In the genomic region with DNA sequence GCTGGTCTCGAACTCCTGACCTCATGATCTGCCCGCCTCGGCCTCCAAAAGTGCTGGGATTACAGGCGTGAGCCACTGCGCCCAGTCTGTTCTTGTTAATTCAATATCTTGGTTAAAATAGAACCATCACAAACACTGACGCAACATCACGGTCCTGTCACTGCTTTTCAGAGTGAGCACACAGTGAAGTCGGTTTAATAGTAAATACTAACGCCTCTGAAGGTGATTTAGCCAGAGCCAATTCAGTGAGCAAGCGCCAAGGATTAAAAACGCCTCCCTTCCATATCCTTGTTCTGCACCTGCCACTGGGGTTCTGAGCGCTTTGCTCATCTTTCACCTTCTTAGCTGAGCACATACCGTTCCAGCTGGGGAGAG, we compare ENCODE assay signal across 24 cellular contexts. TPM values are rescaled to one million over a fixed set of nuclear protein-coding genes. Genes with fewer than 3 reads are reported as not detected.
DNase-seq lines count a peak whose midpoint lies in the region; ATAC-seq, FAIRE-seq and TF ChIP-seq lines count a peak whose summit lies in the region.
"Had no signal": no experiment of that assay in that cellular context is flagged by ENCODE, and none has a peak within 500 bp of the region (broad histone marks: within the 10 kb centered on the region; RNA-seq: fewer than 3 reads in every experiment).

No MANE protein-coding gene starts in this region.

- no peak for TF ChIP-seq POLR2A in A549 (IDR thresholded peaks at IDR 0.05; ENCODE audit: low read length)

- in situ Hi-C loops in G401 (cut with HindIII; ENCODE audit: low sequenced_read_pairs), result no loop called here

- no peak overlapping the region for H3K4me3 Mint-ChIP-seq in WTC11
- H3K4me3 Mint-ChIP-seq: activated T-cell treated with anti-CD3 and anti-CD28 coated beads, Interleukin-2, amount 50 U/mL, for 4 hours; HFFc6; nephron had no signal

- TF ChIP-seq EP300 in A549 (IDR thresholded peaks at IDR 0.05), result no peak

- DNase-seq in A549 (ENCODE audit: low read depth in 1 of 2, low spot score in 1 of 2), result no peak
- peak; percentile 36 for DNase-seq in G401 (ENCODE audit: low spot score)
- DNase-seq in WTC11 (ENCODE audit: low spot score), result no peak
- DNase-seq in left colon, result no peak
- DNase-seq in effector memory CD4-positive, alpha-beta T cell, result no peak
- no peak for DNase-seq in DMS114 treated with DMSO at 0.1 percent for 48 hours (lab: John Stamatoyannopoulos, UW; ENCODE audit: unreplicated experiment)
- DNase-seq: activated CD4-positive, alpha-beta T cell treated with anti-CD3 and anti-CD28 coated beads for 1 hour; activated naive CD4-positive, alpha-beta T cell treated with Interleukin-2 at 50 U/mL for 16 hours; activated T-cell treated with anti-CD3 and anti-CD28 coated beads, Interleukin-2, amount 50 U/mL, for 4 hours; amniotic stem cell; CD4-positive, alpha-beta memory T cell; DMS79 treated with DMSO at 0.1 percent for 48 hours; dorsolateral prefrontal cortex; HFFc6; NCI-H1048; NCI-H2029 treated with DMSO at 0.1 percent for 48 hours; NCI-H510A treated with DMSO at 0.1 percent for 48 hours; pancreas had no signal

- no peak for TF ChIP-seq RAD21 in A549 (conservative IDR thresholded peaks at IDR 0.05 in 1 of 2, IDR thresholded peaks at IDR 0.05 in 1 of 2)

- no peaks in the 10 kb centered on the region for H3K9me3 ChIP-seq in A549
- no peaks in the 10 kb centered on the region for H3K9me3 ChIP-seq in effector memory CD4-positive, alpha-beta T cell (ENCODE audit: control insufficient read depth, low read length)
- H3K9me3 ChIP-seq: pancreas had no signal

- intact Hi-C loops in left colon (cut with DNase I, micrococcal nuclease), result no loop called here

- no peak overlapping the region for H3K27ac Mint-ChIP-seq in WTC11
- H3K27ac Mint-ChIP-seq: HFFc6, nephron had no signal

- H3K27me3 Mint-ChIP-seq in WTC11 (ENCODE audit: low read depth), result no peaks in the 10 kb centered on the region
- H3K27me3 Mint-ChIP-seq: CD4-positive, alpha-beta memory T cell had no signal

- H3K36me3 ChIP-seq in effector memory CD4-positive, alpha-beta T cell (ENCODE audit: control insufficient read depth, insufficient read depth, low read length), result peaks cover 18% of the 10 kb centered on the region

- peaks cover 4% of the 10 kb centered on the region; the same call in 1 of the 2 replicates for H3K4me1 Mint-ChIP-seq in WTC11

- H3K27me3 ChIP-seq in effector memory CD4-positive, alpha-beta T cell (replicated peaks; ENCODE audit: control insufficient read depth, insufficient read depth, low read length, poor library complexity, severe bottlenecking), result no peaks in the 10 kb centered on the region
- H3K27me3 ChIP-seq: pancreas had no signal

- H3K4me3 ChIP-seq in A549, result no peak overlapping the region
- no peak overlapping the region for H3K4me3 ChIP-seq in effector memory CD4-positive, alpha-beta T cell (ENCODE audit: insufficient read depth, low read depth, low read length, poor library complexity, severe bottlenecking)
- H3K4me3 ChIP-seq: dorsolateral prefrontal cortex, pancreas had no signal

- ATAC-seq in A549, result peak; percentile 31 to 42; a peak in 4 of 6 replicates
- no peak for ATAC-seq in WTC11
- ATAC-seq in left colon, result peak; percentile 2
- ATAC-seq in HG03175 (IDR thresholded peaks at IDR 0.05; ENCODE audit: unreplicated experiment), result no peak

- CTCF ChIA-PET in A549 (lab: Yijun Ruan, JAX), result no interaction called here
- CTCF ChIA-PET in WTC11 (lab: Charles Lee), result interaction anchor here (0.6 to 2.4 kb wide), 2 partner anchors 54 to 64 kb away, joined by 4 to 8 read pairs; no protein-coding TSS in a partner anchor

- no peaks in the 10 kb centered on the region for H3K4me1 ChIP-seq in A549
- no peaks in the 10 kb centered on the region for H3K4me1 ChIP-seq in effector memory CD4-positive, alpha-beta T cell (ENCODE audit: control insufficient read depth, insufficient read depth, low read length, poor library complexity, severe bottlenecking)
- H3K4me1 ChIP-seq: pancreas had no signal

- peaks cover 33% of the 10 kb centered on the region for H3K36me3 Mint-ChIP-seq in WTC11

- H3K9me3 Mint-ChIP-seq in WTC11, result no peaks in the 10 kb centered on the region
- H3K9me3 Mint-ChIP-seq: activated T-cell treated with anti-CD3 and anti-CD28 coated beads, Interleukin-2, amount 50 U/mL, for 4 hours; CD4-positive, alpha-beta memory T cell; nephron had no signal

- H3K27ac ChIP-seq in A549, result no peak overlapping the region
- H3K27ac ChIP-seq in effector memory CD4-positive, alpha-beta T cell (ENCODE audit: insufficient read depth, low read length, poor library complexity, severe bottlenecking), result no peak overlapping the region
- H3K27ac ChIP-seq: epithelial cell of prostate, KMS-11, pancreas had no signal

- no peak for FAIRE-seq in A549 (lab: Jason Lieb, UNC)
- FAIRE-seq: pancreas, urothelium cell line had no signal

- 66% methylated on average over 13 of the region's 13 CpGs for WGBS in A549 (ENCODE audit: missing lambda C conversion rate)

- POLR2A ChIA-PET in A549 (lab: Yijun Ruan, JAX), result no interaction called here
- POLR2A ChIA-PET in WTC11 (lab: Charles Lee), result no interaction called here

- H3K4me2 ChIP-seq in A549, result no peak overlapping the region
- H3K4me2 ChIP-seq: KMS-11 had no signal

- TF ChIP-seq CTCF in A549 (IDR thresholded peaks at IDR 0.05) (no peak), WTC11 (IDR thresholded peaks at IDR 0.05) (no peak)

TF ChIP-seq in A549, 52 proteins besides CTCF, POLR2A, EP300 and RAD21 (continues in another document):
- TF ChIP-seq HEYL (CRISPR knock-in tag; IDR thresholded peaks at IDR 0.05) (no peak), ZC3H11A (IDR thresholded peaks at IDR 0.05) (no peak), BHLHE40 (IDR thresholded peaks at IDR 0.05; ENCODE audit: low read depth, low read length) (no peak), NFE2L2 (conservative IDR thresholded peaks at IDR 0.05; ENCODE audit: low read length) (no peak), RNF2 (IDR thresholded peaks at IDR 0.05; ENCODE audit: borderline replicate concordance, low read depth) (no peak), CHD4 (IDR thresholded peaks at IDR 0.05; ENCODE audit: borderline replicate concordance) (no peak), KDM1A (IDR thresholded peaks at IDR 0.05; ENCODE audit: low read depth) (no peak), JUNB (IDR thresholded peaks at IDR 0.05) (no peak), NR3C1 (IDR thresholded peaks at IDR 0.05) (no peak), MAZ (IDR thresholded peaks at IDR 0.05; ENCODE audit: borderline replicate concordance, low read depth, low read length) (no peak), SMC3 (IDR thresholded peaks at IDR 0.05) (no peak), CBX8 (IDR thresholded peaks at IDR 0.05) (no peak), PHF8 (IDR thresholded peaks at IDR 0.05; ENCODE audit: borderline replicate concordance, low read depth) (no peak), ZFP36 (IDR thresholded peaks at IDR 0.05; ENCODE audit: borderline replicate concordance, partially characterized antibody) (no peak), HDAC2 (IDR thresholded peaks at IDR 0.05) (no peak), FOSB (CRISPR knock-in tag; IDR thresholded peaks at IDR 0.05) (no peak), FOXS1 (CRISPR knock-in tag; IDR thresholded peaks at IDR 0.05) (no peak), NPAS2 (CRISPR knock-in tag; IDR thresholded peaks at IDR 0.05; ENCODE audit: borderline replicate concordance) (no peak), HOXB13 (CRISPR knock-in tag; IDR thresholded peaks at IDR 0.05; ENCODE audit: low read depth) (no peak)

TF ChIP-seq in WTC11, 78 proteins besides CTCF, POLR2A, EP300 and RAD21:
- TF ChIP-seq ZNF671 (CRISPR knock-in tag; IDR thresholded peaks at IDR 0.05) (0 out of 2 replicates have a peak, but pooled peaks have one; percentile 30), ELF4 (CRISPR knock-in tag; IDR thresholded peaks at IDR 0.05; ENCODE audit: low read depth) (no peak)
TF ChIP-seq in WTC11: peak in this region for 1.

RNA-seq across cellular contexts. Expression of a gene that starts 30.3 kb away (rescaled TPM):
- polyA plus RNA-seq in A549 (2011; rRNA removed) (58.2 and 58.7 TPM in 2 replicates), A549 (2017; fragmentation: RNase III; extraction: RNeasy Plus Mini Kit Qiagen cat#74134 plus additional on column Dnase treatment) (106 to 117 TPM (median 114 TPM) in 3 replicates)
- 56.5 and 61.1 TPM in 2 replicates for polyA plus RNA-seq in A549 (2012; cell fraction: cytosol; rRNA removed)
- 113 and 119 TPM in 2 replicates for polyA plus RNA-seq in A549 (2012; cell fraction: nucleus; rRNA removed)
- polyA minus RNA-seq in A549 (2011; rRNA and poly(A)+ RNA removed), result 33.4 and 39.2 TPM in 2 replicates
- total RNA-seq in G401 (2014; rRNA removed; shearing (Covaris generic)), result 199 and 207 TPM in 2 replicates
- total RNA-seq in WTC11 (2021) (135 to 150 TPM (median 140 TPM) in 3 replicates), left colon (100 to 1,000 TPM; 203 to 216 TPM)

RNA-seq across cellular contexts. Expression of a gene that starts 36.6 kb away (rescaled TPM):
- polyA plus RNA-seq in A549 (2011; rRNA removed) (3.7 and 3.8 TPM in 2 replicates), A549 (2017; fragmentation: RNase III; extraction: RNeasy Plus Mini Kit Qiagen cat#74134 plus additional on column Dnase treatment) (1.7 to 2.2 TPM (median 1.7 TPM) in 3 replicates)
- 1.8 and 2.1 TPM in 2 replicates for polyA plus RNA-seq in A549 (2012; cell fraction: cytosol; rRNA removed)
- polyA plus RNA-seq in A549 (2012; cell fraction: nucleus; rRNA removed), result 2.4 and 3.8 TPM in 2 replicates
- 1.4 and 2.2 TPM in 2 replicates for polyA minus RNA-seq in A549 (2011; rRNA and poly(A)+ RNA removed)
- 26.5 and 28.6 TPM in 2 replicates for total RNA-seq in G401 (2014; rRNA removed; shearing (Covaris generic))
- total RNA-seq in WTC11 (2021) (59.0 to 62.0 TPM (median 60.0 TPM) in 3 replicates), left colon (10 to 100 TPM; 59.4 to 61.6 TPM)
- total RNA-seq: activated CD8-positive, alpha-beta memory T cell treated with anti-CD3 and anti-CD28 coated beads for 36 hours had no signal

Comparison
In these comparisons a context has a peak if more than half of its experiments do, and no peak if none do; other contexts are left out.
1. ATAC-seq: peak in A549 (2 of 2) and left colon (single experiment); none in WTC11 (single experiment) and HG03175 (single experiment).